20 cellular contexts compared by ENCODE assay signal in the genomic region with DNA sequence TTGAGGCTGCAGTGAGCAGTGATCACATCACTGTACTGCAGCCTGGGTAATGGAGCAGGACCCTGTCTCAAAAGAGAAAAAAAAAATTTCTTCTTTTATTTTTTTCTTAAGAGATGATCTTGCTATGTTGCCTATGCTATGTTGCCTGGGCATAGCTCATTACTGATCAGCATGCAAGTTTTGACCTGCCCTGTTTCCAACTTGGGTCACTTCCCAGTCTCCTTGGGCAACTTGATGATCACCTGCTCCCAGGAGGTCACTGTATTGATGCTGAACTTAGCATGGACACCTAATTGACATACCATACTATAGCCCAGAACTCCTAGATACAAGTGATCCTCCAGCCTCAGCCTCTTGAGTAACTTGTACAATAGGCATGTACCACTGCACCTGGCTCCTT. TPM values are rescaled to one million over a fixed set of nuclear protein-coding genes. Genes with fewer than 3 reads are reported as not detected.
DNase-seq lines count a peak whose midpoint lies in the region; FAIRE-seq and TF ChIP-seq lines count a peak whose summit lies in the region.
"Had no signal": no experiment of that assay in that cellular context is flagged by ENCODE, and none has a peak within 500 bp of the region (broad histone marks: within the 10 kb centered on the region; RNA-seq: fewer than 3 reads in every experiment).

No MANE protein-coding gene starts in this region.

- CTCF ChIA-PET in RWPE1 (lab: Yijun Ruan, JAX) = interaction anchor here (0.5 kb wide), 1 partner anchor 247 kb away, joined by 3 read pairs; a partner anchor contains a TSS

- H3K36me3 ChIP-seq in keratinocyte (ENCODE audit: control insufficient read depth in 2 of 2, extremely low read depth in 1 of 2, insufficient read depth in 2 of 2, low read length in 2 of 2) = no peaks in the 10 kb centered on the region
- H3K36me3 ChIP-seq: BE2C had no signal

- H3K27me3 ChIP-seq in keratinocyte (ENCODE audit: control insufficient read depth, extremely low read depth, insufficient read depth, low read length) = no peaks in the 10 kb centered on the region
- H3K27me3 ChIP-seq: BE2C had no signal

- H3K9me3 Mint-ChIP-seq in CD14-positive monocyte = peaks cover 0 to 6% (median 0%) of the 10 kb centered on the region in 7 donors
- peaks cover 9% of the 10 kb centered on the region for H3K9me3 Mint-ChIP-seq in mesothelial cell of epicardium
- H3K9me3 Mint-ChIP-seq: CD4-positive, alpha-beta T cell; GM23338 had no signal

- H3K36me3 Mint-ChIP-seq in CD14-positive monocyte (no peaks in the 10 kb centered on the region), mesothelial cell of epicardium (peaks cover 14% of the 10 kb centered on the region)

- TF ChIP-seq CTCF in RWPE1 (conservative IDR thresholded peaks at IDR 0.05; ENCODE audit: low read depth) (no peak), epithelial cell of esophagus (IDR thresholded peaks at IDR 0.05; ENCODE audit: insufficient read depth, low read depth, low read length, missing control alignments) (no peak), keratinocyte (optimal IDR thresholded peaks at IDR 0.05 in 1 of 3, IDR thresholded peaks at IDR 0.05 in 1 of 3, conservative IDR thresholded peaks at IDR 0.05 in 1 of 3; ENCODE audit: extremely low read depth in 1 of 3, insufficient read depth in 2 of 3, low read length in 3 of 3) (no peak), CD14-positive monocyte (IDR thresholded peaks at IDR 0.05) (no peak), mesothelial cell of epicardium (IDR thresholded peaks at IDR 0.05; ENCODE audit: unreplicated experiment) (no peak)

- DNase-seq in HPDE6-E6E7 (ENCODE audit: extremely low spot score) (peak; percentile 27), RWPE1 (ENCODE audit: low spot score) (peak; percentile 29), epithelial cell of esophagus (ENCODE audit: low read depth) (peak; percentile 78), keratinocyte (ENCODE audit: low read depth, low spot score) (no peak), frontal cortex (ENCODE audit: low spot score in 2 of 2) (no peak), CD14-positive monocyte (ENCODE audit: low spot score) (no peak), mesothelial cell of epicardium (ENCODE audit: low spot score in 2 of 2, unreplicated experiment in 2 of 2) (no peak)
- DNase-seq: ACHN; BE2C; C1 segment of cervical spinal cord; Caco-2; CD4-positive, alpha-beta T cell; HCEC 1CT; IMR-90 had no signal

- intact Hi-C loops in CD14-positive monocyte (cut with micrococcal nuclease) = no loop called here

- H3K4me1 ChIP-seq in keratinocyte (ENCODE audit: control insufficient read depth, extremely low read depth, insufficient read depth, low read length) = peaks cover 2% of the 10 kb centered on the region
- H3K4me1 ChIP-seq: BE2C, Caco-2 had no signal

- H3K4me1 Mint-ChIP-seq in CD14-positive monocyte (no peaks in the 10 kb centered on the region), mesothelial cell of epicardium (no peaks in the 10 kb centered on the region)
- H3K4me1 Mint-ChIP-seq: GM23338 had no signal

- H4K20me1 ChIP-seq in keratinocyte (ENCODE audit: control insufficient read depth, extremely low read depth, insufficient read depth, low read length) = no peaks in the 10 kb centered on the region

- H3K9ac ChIP-seq in keratinocyte (ENCODE audit: control insufficient read depth, extremely low read depth, insufficient read depth, low read length) = no peak overlapping the region

- peak; percentile 57 for FAIRE-seq in keratinocyte (lab: Jason Lieb, UNC)
- FAIRE-seq in frontal cortex (lab: Jason Lieb, UNC) = no peak
- FAIRE-seq: A204.1, D721Med, G401.6, GM12891, H54 had no signal

- H3K4me3 Mint-ChIP-seq in CD14-positive monocyte (no peak overlapping the region), mesothelial cell of epicardium (no peak overlapping the region)
- H3K4me3 Mint-ChIP-seq: CD4-positive, alpha-beta T cell; GM23338 had no signal

- H3K4me2 ChIP-seq in keratinocyte (ENCODE audit: control insufficient read depth, extremely low read depth, insufficient read depth, low read depth, low read length) = no peak overlapping the region
- H3K4me2 ChIP-seq: GM23338 had no signal

- no peaks in the 10 kb centered on the region for H3K9me3 ChIP-seq in keratinocyte (ENCODE audit: control insufficient read depth, low read depth, low read length)
- H3K9me3 ChIP-seq: BE2C, Caco-2 had no signal

- POLR2A ChIA-PET in RWPE1 (lab: Yijun Ruan, JAX; ENCODE audit: low non-redundant PET) = no interaction called here

- H3K27ac Mint-ChIP-seq in CD14-positive monocyte (no peak overlapping the region), mesothelial cell of epicardium (no peak overlapping the region)
- H3K27ac Mint-ChIP-seq: CD4-positive, alpha-beta T cell; GM23338 had no signal

- dilution Hi-C loops in keratinocyte (cut with MboI; ENCODE audit: extremely low pct_ligation_motif_present, low sequenced_read_pairs) = no loop called here

- H3K27ac ChIP-seq in RWPE1 = peak overlapping the region; percentile 46
- H3K27ac ChIP-seq in keratinocyte (ENCODE audit: control insufficient read depth, insufficient read depth, low read length) = no peak overlapping the region

- H3K4me3 ChIP-seq in epithelial cell of esophagus (ENCODE audit: low read length) (no peak overlapping the region), keratinocyte (ENCODE audit: control insufficient read depth in 2 of 3, extremely low read depth in 1 of 3, insufficient read depth in 2 of 3, low read depth in 1 of 3, low read length in 3 of 3) (no peak overlapping the region)
- H3K4me3 ChIP-seq: GM23338 had no signal

- H3K9me1 ChIP-seq in keratinocyte (ENCODE audit: control insufficient read depth, extremely low read depth, insufficient read depth, low read length) = no peaks in the 10 kb centered on the region

- peaks cover 0 to 2% (median 0%) of the 10 kb centered on the region in 3 donors for H3K27me3 Mint-ChIP-seq in CD14-positive monocyte (ENCODE audit: low read depth in 3 of 3)
- no peaks in the 10 kb centered on the region for H3K27me3 Mint-ChIP-seq in mesothelial cell of epicardium (ENCODE audit: low read depth)
- H3K27me3 Mint-ChIP-seq: CD4-positive, alpha-beta T cell had no signal

- H2AFZ ChIP-seq in keratinocyte (ENCODE audit: control insufficient read depth, low read length) = no peak overlapping the region
- H2AFZ ChIP-seq: GM23338 had no signal

- H3K79me2 ChIP-seq in keratinocyte (ENCODE audit: control insufficient read depth, insufficient read depth, low read length) = no peaks in the 10 kb centered on the region

RNA-seq across cellular contexts. Expression of a gene that starts 30.7 kb away (rescaled TPM):
- 3.7 to 6.6 TPM (median 6.3 TPM) in 3 replicates for polyA plus RNA-seq in keratinocyte
- 2.2 TPM for polyA plus RNA-seq in keratinocyte (2011; ENCODE audit: low read depth)
- polyA plus RNA-seq in keratinocyte (2011; cell fraction: cytosol; rRNA removed) = 3.7 and 6.0 TPM in 2 replicates
- 3.4 and 4.6 TPM in 2 replicates for polyA plus RNA-seq in keratinocyte (2011; cell fraction: nucleus; rRNA removed)
- 2.9 and 5.4 TPM in 2 replicates for polyA plus RNA-seq in keratinocyte (2012; ENCODE audit: low replicate concordance)
- polyA minus RNA-seq in keratinocyte = 2.5 to 4.9 TPM (median 2.6 TPM) in 3 replicates
- polyA minus RNA-seq in keratinocyte (2011; cell fraction: cytosol; rRNA and poly(A)+ RNA removed) = 2.9 TPM
- 1.7 and 3.7 TPM in 2 replicates for polyA minus RNA-seq in keratinocyte (2011; cell fraction: nucleus; rRNA and poly(A)+ RNA removed)
- 6.5 TPM for total RNA-seq in frontal cortex
- 1 to 10 TPM; 2.2 to 2.6 TPM for polyA plus RNA-seq in CD14-positive monocyte
- total RNA-seq in mesothelial cell of epicardium = 6.3 to 6.7 TPM (median 6.5 TPM) in 3 replicates

RNA-seq across cellular contexts. Expression of a gene that starts 42.2 kb away (rescaled TPM):
- 9.9 to 15.9 TPM (median 15.5 TPM) in 3 replicates for polyA plus RNA-seq in keratinocyte
- 12.0 TPM for polyA plus RNA-seq in keratinocyte (2011; ENCODE audit: low read depth)
- polyA plus RNA-seq in keratinocyte (2011; cell fraction: cytosol; rRNA removed) = 4.9 and 8.0 TPM in 2 replicates
- 56.0 and 60.7 TPM in 2 replicates for polyA plus RNA-seq in keratinocyte (2011; cell fraction: nucleus; rRNA removed)
- 8.2 and 12.5 TPM in 2 replicates for polyA plus RNA-seq in keratinocyte (2012; ENCODE audit: low replicate concordance)
- polyA minus RNA-seq in keratinocyte = 8.8 to 19.4 TPM (median 15.9 TPM) in 3 replicates
- polyA minus RNA-seq in keratinocyte (2011; cell fraction: cytosol; rRNA and poly(A)+ RNA removed) = 6.5 TPM
- polyA minus RNA-seq in keratinocyte (2011; cell fraction: nucleus; rRNA and poly(A)+ RNA removed) = 11.9 and 22.6 TPM in 2 replicates
- total RNA-seq in frontal cortex = 24.1 TPM
- 1 to 10 TPM; 2.1 to 3.0 TPM for polyA plus RNA-seq in CD14-positive monocyte
- total RNA-seq in mesothelial cell of epicardium = 23.9 to 27.1 TPM (median 25.5 TPM) in 3 replicates

Comparison
In these comparisons a context has a peak if more than half of its experiments do, and no peak if none do; other contexts are left out.
1. DNase-seq: peak in HPDE6-E6E7 (single experiment), RWPE1 (single experiment) and epithelial cell of esophagus (single experiment); none in keratinocyte (single experiment), frontal cortex (0 of 2), CD14-positive monocyte (single experiment) and mesothelial cell of epicardium (0 of 2).